Comparison of ENCODE assay signal across 10 cellular contexts in genomic region chr11:47354913-47355282, GRCh38. TPM values are rescaled to one million over a fixed set of nuclear protein-coding genes. Genes with fewer than 3 reads are reported as not detected.
DNase-seq lines count a peak whose midpoint lies in the region; ATAC-seq, FAIRE-seq and TF ChIP-seq lines count a peak whose summit lies in the region.
"Had no signal": no experiment of that assay in that cellular context is flagged by ENCODE, and none has a peak within 500 bp of the region (broad histone marks: within the 10 kb centered on the region; RNA-seq: fewer than 3 reads in every experiment).

No MANE protein-coding gene starts in this region.

- H3K4ac ChIP-seq in IMR-90 (ENCODE audit: low read depth, low read length): 0 out of 2 replicates have a peak overlapping the region, but pooled peaks have one; percentile 32

- no peak overlapping the region for H3K14ac ChIP-seq in IMR-90 (replicated peaks; ENCODE audit: low read depth, low read length)

- H2BK15ac ChIP-seq in IMR-90 (ENCODE audit: low read depth, low read length): no peak overlapping the region

- H3K27ac ChIP-seq in IMR-90 (ENCODE audit: insufficient read depth, low read length) (no peak overlapping the region), duodenal mucosa (ENCODE audit: low read depth, low read length) (no peak overlapping the region), HepG2 (ENCODE audit: extremely low read length, insufficient read depth, low read length) (no peak overlapping the region), subcutaneous abdominal adipose tissue (ENCODE audit: low read depth, low read length) (no peak overlapping the region)

- no peaks in the 10 kb centered on the region for H3K79me2 ChIP-seq in HepG2 (ENCODE audit: insufficient read depth, low read length)

- H4K5ac ChIP-seq in IMR-90 (ENCODE audit: low read depth, low read length): peak overlapping the region; percentile 42; the same call in 1 of the 2 replicates

- H3K27me3 ChIP-seq in IMR-90 (ENCODE audit: control insufficient read depth, insufficient read depth, low read length) (no peaks in the 10 kb centered on the region), duodenal mucosa (ENCODE audit: control insufficient read depth in 1 of 2, insufficient read depth in 2 of 2, low read length in 2 of 2) (no peaks in the 10 kb centered on the region), HepG2 (ENCODE audit: control insufficient read depth in 1 of 2, insufficient read depth in 2 of 2, low read length in 2 of 2) (peaks cover 6 to 34% of the 10 kb centered on the region in 2 experiments; a peak in 3 of 5 replicates), subcutaneous abdominal adipose tissue (ENCODE audit: control insufficient read depth in 5 of 5, insufficient read depth in 4 of 5, low read length in 5 of 5) (no peaks in the 10 kb centered on the region)

- no peaks in the 10 kb centered on the region for H3K4me1 ChIP-seq in IMR-90 (ENCODE audit: control insufficient read depth, insufficient read depth, low read length)
- H3K4me1 ChIP-seq in duodenal mucosa (ENCODE audit: control insufficient read depth in 1 of 2, insufficient read depth in 2 of 2, low read length in 2 of 2): peaks cover 2 to 3% of the 10 kb centered on the region in 2 donors
- H3K4me1 ChIP-seq in HepG2 (ENCODE audit: insufficient read depth, low read length): peaks cover 64% of the 10 kb centered on the region
- peaks cover 0 to 18% (median 5%) of the 10 kb centered on the region in 5 donors for H3K4me1 ChIP-seq in subcutaneous abdominal adipose tissue (ENCODE audit: control insufficient read depth in 5 of 5, insufficient read depth in 5 of 5, low read length in 5 of 5)

- no peak overlapping the region for H3K56ac ChIP-seq in IMR-90 (ENCODE audit: extremely low read depth, insufficient read depth, low read length)

- H3K9me1 ChIP-seq in IMR-90 (ENCODE audit: insufficient read depth, low read length): peaks cover 20% of the 10 kb centered on the region

- no peak overlapping the region for H3K18ac ChIP-seq in IMR-90 (ENCODE audit: low read depth, low read length)

- H4K8ac ChIP-seq in IMR-90 (ENCODE audit: low read depth in 2 of 2, low read length in 2 of 2): peak overlapping the region in 1 of 2 experiments; percentile 56; a peak in 1 of 4 replicates

- no peaks in the 10 kb centered on the region for H3K36me3 ChIP-seq in IMR-90 (ENCODE audit: control insufficient read depth, insufficient read depth, low read length)
- H3K36me3 ChIP-seq in duodenal mucosa (ENCODE audit: control insufficient read depth in 1 of 2, insufficient read depth in 2 of 2, low read length in 2 of 2): no peaks in the 10 kb centered on the region
- H3K36me3 ChIP-seq in HepG2 (replicated peaks in 1 of 2; ENCODE audit: control insufficient read depth in 1 of 2, insufficient read depth in 2 of 2, low read length in 2 of 2): no peaks in the 10 kb centered on the region
- H3K36me3 ChIP-seq in subcutaneous abdominal adipose tissue (ENCODE audit: control insufficient read depth in 5 of 5, insufficient read depth in 5 of 5, low read length in 5 of 5): peaks cover 0 to 30% (median 6%) of the 10 kb centered on the region in 5 donors

- no peak overlapping the region for H2BK20ac ChIP-seq in IMR-90 (ENCODE audit: low read depth, low read length)

- H3K4me2 ChIP-seq in IMR-90 (ENCODE audit: low read depth, low read length) (no peak overlapping the region), HepG2 (ENCODE audit: low read depth, low read length) (peak overlapping the region; percentile 84)

- H3K79me1 ChIP-seq in IMR-90 (ENCODE audit: low read depth in 1 of 2, low read length in 2 of 2): peaks cover 0 to 2% of the 10 kb centered on the region in 2 experiments; a peak in 1 of 4 replicates

- H4K20me1 ChIP-seq in IMR-90 (ENCODE audit: insufficient read depth, low read length) (no peaks in the 10 kb centered on the region), HepG2 (ENCODE audit: insufficient read depth, low read length) (no peaks in the 10 kb centered on the region)

- 0 out of 2 replicates have a peak overlapping the region, but pooled peaks have one; percentile 49 for H3K23ac ChIP-seq in IMR-90 (ENCODE audit: low read depth, low read length)

- BruUV-seq in IMR-90 (replicated peaks; lab: Mats Ljungman, UMichigan) (no TSS peak), HepG2 (replicated peaks; lab: Mats Ljungman, UMichigan) (no TSS peak)

- DNase-seq in IMR-90 (no peak), HepG2 (ENCODE audit: low spot score) (no peak), GF-D8 (lab: John Stamatoyannopoulos, UW) (no peak)
- DNase-seq in activated CD4-positive, alpha-beta T cell treated with anti-CD3 and anti-CD28 coated beads, Interleukin-2, amount 50 U/mL, for 48 hours: no peak
- no peak for DNase-seq in activated naive CD4-positive, alpha-beta T cell treated with Interleukin-2 at 50 U/mL for 16 hours
- DNase-seq: naive B cell had no signal

- peak overlapping the region; percentile 92 for H2AK9ac ChIP-seq in IMR-90 (replicated peaks; ENCODE audit: low read depth, low read length, poor library complexity)

- no peak overlapping the region for H2BK5ac ChIP-seq in IMR-90 (ENCODE audit: low read depth, low read length, poor library complexity, severe bottlenecking)

- TF ChIP-seq POLR2A in IMR-90 (IDR thresholded peaks at IDR 0.05; ENCODE audit: low read depth, low read length) (no peak), HepG2 (IDR thresholded peaks at IDR 0.05; ENCODE audit: insufficient read depth in 1 of 2, low read depth in 2 of 2, low read length in 2 of 2) (no peak)

- no peak overlapping the region for H2AK5ac ChIP-seq in IMR-90 (ENCODE audit: low read depth, low read length)

- ATAC-seq in IMR-90 (ENCODE audit: low read depth) (peak; percentile 64), HepG2 (peak; percentile 68), GM21825 (IDR thresholded peaks at IDR 0.05; ENCODE audit: unreplicated experiment) (no peak)

- H2BK120ac ChIP-seq in IMR-90 (ENCODE audit: low read depth, low read length): no peak overlapping the region

- H4K91ac ChIP-seq in IMR-90 (ENCODE audit: insufficient read depth, low read depth, low read length): no peak overlapping the region

- TF ChIP-seq RAD21 in IMR-90 (IDR thresholded peaks at IDR 0.05; ENCODE audit: low read length) (no peak), HepG2 (CRISPR knock-in tag; IDR thresholded peaks at IDR 0.05) (no peak)

- H2AFZ ChIP-seq in IMR-90 (replicated peaks; ENCODE audit: low read length, poor library complexity) (peak overlapping the region; percentile 88), HepG2 (ENCODE audit: low read length) (peak overlapping the region; percentile 34)

- TF ChIP-seq EP300 in HepG2 (IDR thresholded peaks at IDR 0.05; ENCODE audit: low read depth in 2 of 2, low read length in 2 of 2): no peak
- TF ChIP-seq EP300 in HepG2 (CRISPR knock-in tag; IDR thresholded peaks at IDR 0.05; ENCODE audit: borderline replicate concordance): no peak

- dilution Hi-C loops in IMR-90 (cut with HindIII; ENCODE audit: low sequenced_read_pairs, unreplicated experiment): no loop called here

- H3K9me3 ChIP-seq in IMR-90 (ENCODE audit: control insufficient read depth, insufficient read depth, low read length) (no peaks in the 10 kb centered on the region), duodenal mucosa (ENCODE audit: control insufficient read depth in 1 of 2, low read length in 2 of 2) (no peaks in the 10 kb centered on the region), HepG2 (ENCODE audit: low read length) (no peaks in the 10 kb centered on the region), subcutaneous abdominal adipose tissue (ENCODE audit: control insufficient read depth in 5 of 5, low read length in 5 of 5) (no peaks in the 10 kb centered on the region)

- POLR2A ChIA-PET in IMR-90 (lab: Charles Lee; ENCODE audit: unreplicated experiment): no interaction called here
- POLR2A ChIA-PET in HepG2 (lab: Yijun Ruan, JAX): no interaction called here

- CTCF ChIA-PET in IMR-90 (lab: Yijun Ruan, JAX) (interaction anchor here (0.6 to 1.3 kb wide), 8 partner anchors 17 to 185 kb away, joined by 3 to 5 read pairs (median 4); partner anchors contain the start of gene ACP2), HepG2 (lab: Yijun Ruan, JAX; ENCODE audit: low intra/inter-chr PET ratio, low total read pairs) (interaction anchor here (1.3 to 2.3 kb wide), 4 partner anchors 96 to 193 kb away, joined by 9 to 20 read pairs (median 12); partner anchors contain the start of genes ARFGAP2 and NR1H3)

- H3K4me3 ChIP-seq in IMR-90 (ENCODE audit: insufficient read depth, low read depth, low read length): no peak overlapping the region
- H3K4me3 ChIP-seq in duodenal mucosa (ENCODE audit: low read depth in 1 of 2, low read length in 2 of 2): peak overlapping the region; percentile 21 to 56
- H3K4me3 ChIP-seq in HepG2 (replicated peaks in 1 of 3; ENCODE audit: insufficient read depth in 1 of 3, low read depth in 2 of 3, low read length in 3 of 3): peak overlapping the region; percentile 54 to 72 (median 66)
- peak overlapping the region in 4 of 5 donors; percentile 36 to 50 (median 42) for H3K4me3 ChIP-seq in subcutaneous abdominal adipose tissue (ENCODE audit: low read depth in 1 of 5, low read length in 5 of 5)

- FAIRE-seq in HepG2 (lab: Jason Lieb, UNC): no peak

- 9% methylated on average over 15 of the region's 32 CpGs; no CpG with 5 or more reads in 1 of the 2 experiments for WGBS in IMR-90 (ENCODE audit: extremely low coverage in 2 of 2, insufficient read length in 1 of 2), 2 experiments
- 0% methylated on average over 5 of the region's 32 CpGs for WGBS in HepG2 (ENCODE audit: low lambda C conversion rate)

- no peak overlapping the region for H3K9ac ChIP-seq in IMR-90 (ENCODE audit: low read depth, low read length)
- H3K9ac ChIP-seq in duodenal mucosa (ENCODE audit: low read depth in 1 of 2, low read length in 2 of 2): no peak overlapping the region
- 0 out of 2 replicates have a peak overlapping the region, but pooled peaks have one; percentile 29 for H3K9ac ChIP-seq in HepG2 (ENCODE audit: insufficient read depth, low read depth, low read length)
- H3K9ac ChIP-seq in subcutaneous abdominal adipose tissue (ENCODE audit: low read length in 5 of 5): peak overlapping the region in 1 of 5 donors; percentile 36

- intact Hi-C loops in IMR-90 (cut with micrococcal nuclease) (loop anchor here (1.0 to 2.0 kb wide), 4 partner anchors 84 to 178 kb away; partner anchors contain the start of gene MADD), HepG2 (cut with micrococcal nuclease; ENCODE audit: unreplicated experiment) (loop anchor here (1.0 to 5.0 kb wide), 4 partner anchors 86 to 257 kb away; no protein-coding TSS in a partner anchor)

- no peak for TF ChIP-seq CTCF in IMR-90 (conservative IDR thresholded peaks at IDR 0.05; ENCODE audit: low read depth, low read length)
- TF ChIP-seq CTCF in HepG2 (CRISPR knock-in tag; IDR thresholded peaks at IDR 0.05): no peak

- in situ Hi-C loops in IMR-90 (cut with MboI; ENCODE audit: low sequenced_read_pairs) (loop anchor here (25.0 kb wide), 1 partner anchor 468 kb away; no protein-coding TSS in a partner anchor), HepG2 (cut with HindIII; ENCODE audit: extremely low pct_ligation_motif_present, low pct_unique_long_range_greater_than_20kb) (loop anchor here (5.0 kb wide), 1 partner anchor 178 kb away; the partner anchor contains the start of gene ARFGAP2)

RNA-seq across cellular contexts. Expression of gene MYBPC3, which starts 2.4 kb away (rescaled TPM):
- total RNA-seq in IMR-90 (2012; rRNA removed) (not detected in 2 replicates), HepG2 (2016; rRNA removed; fragmentation: Illumina TruSeq; extraction: Trizol) (not detected in 2 replicates)
- polyA plus RNA-seq in IMR-90 (2012; rRNA removed) (not detected in 2 replicates), HepG2 (2011; rRNA removed) (0.01 TPM in 1 of 2 replicates, not detected in the other)
- polyA plus RNA-seq in IMR-90 (2012; cell fraction: cytosol; rRNA removed): not detected in 2 replicates
- not detected in 2 replicates for polyA plus RNA-seq in IMR-90 (2012; cell fraction: nucleus; rRNA removed; ENCODE audit: low replicate concordance)
- not detected in 2 replicates for total RNA-seq in HepG2 (2016; cell fraction: cytosol; rRNA removed; fragmentation: Illumina TruSeq; extraction: Trizol; ENCODE audit: low read depth)
- not detected in 2 replicates for total RNA-seq in HepG2 (2016; cell fraction: insoluble cytoplasmic fraction; rRNA removed; fragmentation: Illumina TruSeq; extraction: Trizol)
- not detected in 2 replicates for total RNA-seq in HepG2 (2016; cell fraction: membrane; rRNA removed; fragmentation: Illumina TruSeq; extraction: Trizol)
- total RNA-seq in HepG2 (2016; cell fraction: nucleus; rRNA removed; fragmentation: Illumina TruSeq; extraction: Trizol): not detected in 2 replicates
- not detected in 2 replicates for polyA plus RNA-seq in HepG2 (2011; cell fraction: cytosol; rRNA removed)
- polyA plus RNA-seq in HepG2 (2011; cell fraction: nucleus; rRNA removed): not detected in 2 replicates
- not detected in 2 replicates for polyA plus RNA-seq in HepG2 (2012)
- not detected in 2 replicates for polyA plus RNA-seq in HepG2 (2016; cell fraction: cytosol; fragmentation: Illumina TruSeq; extraction: Trizol; ENCODE audit: low read depth)
- polyA plus RNA-seq in HepG2 (2016; cell fraction: insoluble cytoplasmic fraction; fragmentation: Illumina TruSeq; extraction: Trizol; ENCODE audit: low read depth): not detected in 2 replicates
- polyA plus RNA-seq in HepG2 (2016; cell fraction: membrane; fragmentation: Illumina TruSeq; extraction: Trizol; ENCODE audit: low read depth): not detected in 2 replicates
- polyA plus RNA-seq in HepG2 (2016; cell fraction: nucleus; fragmentation: Illumina TruSeq; extraction: Trizol; ENCODE audit: insufficient read depth, low read depth): not detected in 2 replicates
- polyA minus RNA-seq in HepG2 (2011; rRNA and poly(A)+ RNA removed; ENCODE audit: low replicate concordance): not detected in 2 replicates
- polyA minus RNA-seq in HepG2 (2011; cell fraction: cytosol; rRNA and poly(A)+ RNA removed): not detected in 2 replicates
- polyA minus RNA-seq in HepG2 (2011; cell fraction: nucleus; rRNA and poly(A)+ RNA removed): not detected in 2 replicates
- total RNA-seq: RPMI7951 had no signal

RNA-seq across cellular contexts. Expression of gene SPI1, which starts 23.4 kb away (rescaled TPM):
- total RNA-seq in IMR-90 (2012; rRNA removed) (not detected in 2 replicates), HepG2 (2016; rRNA removed; fragmentation: Illumina TruSeq; extraction: Trizol) (not detected in 2 replicates)
- polyA plus RNA-seq in IMR-90 (2012; rRNA removed) (not detected in 2 replicates), HepG2 (2011; rRNA removed) (not detected in 2 replicates)
- polyA plus RNA-seq in IMR-90 (2012; cell fraction: cytosol; rRNA removed): 0.03 TPM in 1 of 2 replicates, not detected in the other
- polyA plus RNA-seq in IMR-90 (2012; cell fraction: nucleus; rRNA removed; ENCODE audit: low replicate concordance): not detected in 2 replicates
- total RNA-seq in HepG2 (2016; cell fraction: cytosol; rRNA removed; fragmentation: Illumina TruSeq; extraction: Trizol; ENCODE audit: low read depth): not detected in 2 replicates
- not detected in 2 replicates for total RNA-seq in HepG2 (2016; cell fraction: insoluble cytoplasmic fraction; rRNA removed; fragmentation: Illumina TruSeq; extraction: Trizol)
- not detected in 2 replicates for total RNA-seq in HepG2 (2016; cell fraction: membrane; rRNA removed; fragmentation: Illumina TruSeq; extraction: Trizol)
- total RNA-seq in HepG2 (2016; cell fraction: nucleus; rRNA removed; fragmentation: Illumina TruSeq; extraction: Trizol): not detected in 2 replicates
- polyA plus RNA-seq in HepG2 (2011; cell fraction: cytosol; rRNA removed): not detected in 2 replicates
- polyA plus RNA-seq in HepG2 (2011; cell fraction: nucleus; rRNA removed): not detected in 2 replicates
- polyA plus RNA-seq in HepG2 (2012): not detected in 2 replicates
- polyA plus RNA-seq in HepG2 (2016; cell fraction: cytosol; fragmentation: Illumina TruSeq; extraction: Trizol; ENCODE audit: low read depth): not detected in 2 replicates
- not detected in 2 replicates for polyA plus RNA-seq in HepG2 (2016; cell fraction: insoluble cytoplasmic fraction; fragmentation: Illumina TruSeq; extraction: Trizol; ENCODE audit: low read depth)
- not detected in 2 replicates for polyA plus RNA-seq in HepG2 (2016; cell fraction: membrane; fragmentation: Illumina TruSeq; extraction: Trizol; ENCODE audit: low read depth)
- not detected in 2 replicates for polyA plus RNA-seq in HepG2 (2016; cell fraction: nucleus; fragmentation: Illumina TruSeq; extraction: Trizol; ENCODE audit: insufficient read depth, low read depth)
- polyA minus RNA-seq in HepG2 (2011; rRNA and poly(A)+ RNA removed; ENCODE audit: low replicate concordance): 0.61 and 0.70 TPM in 2 replicates
- not detected in 2 replicates for polyA minus RNA-seq in HepG2 (2011; cell fraction: cytosol; rRNA and poly(A)+ RNA removed)
- not detected in 2 replicates for polyA minus RNA-seq in HepG2 (2011; cell fraction: nucleus; rRNA and poly(A)+ RNA removed)
- total RNA-seq: RPMI7951 had no signal

RNA-seq across cellular contexts. Expression of gene SLC39A13, which starts 53.5 kb away (rescaled TPM):
- total RNA-seq in IMR-90 (2012; rRNA removed): 29.2 and 32.4 TPM in 2 replicates
- 144 and 164 TPM in 2 replicates for polyA plus RNA-seq in IMR-90 (2012; rRNA removed)
- 96.1 and 190 TPM in 2 replicates for polyA plus RNA-seq in IMR-90 (2012; cell fraction: cytosol; rRNA removed)
- 451 and 1,131 TPM in 2 replicates for polyA plus RNA-seq in IMR-90 (2012; cell fraction: nucleus; rRNA removed; ENCODE audit: low replicate concordance)
- total RNA-seq in HepG2 (2016; rRNA removed; fragmentation: Illumina TruSeq; extraction: Trizol): 7.2 and 15.3 TPM in 2 replicates
- total RNA-seq in HepG2 (2016; cell fraction: cytosol; rRNA removed; fragmentation: Illumina TruSeq; extraction: Trizol; ENCODE audit: low read depth): 5.8 and 6.7 TPM in 2 replicates
- total RNA-seq in HepG2 (2016; cell fraction: insoluble cytoplasmic fraction; rRNA removed; fragmentation: Illumina TruSeq; extraction: Trizol): 5.9 and 15.1 TPM in 2 replicates
- total RNA-seq in HepG2 (2016; cell fraction: membrane; rRNA removed; fragmentation: Illumina TruSeq; extraction: Trizol): 12.4 and 12.8 TPM in 2 replicates
- 13.7 and 15.1 TPM in 2 replicates for total RNA-seq in HepG2 (2016; cell fraction: nucleus; rRNA removed; fragmentation: Illumina TruSeq; extraction: Trizol)
- polyA plus RNA-seq in HepG2 (2011; rRNA removed): 30.5 and 40.7 TPM in 2 replicates
- 23.0 and 34.8 TPM in 2 replicates for polyA plus RNA-seq in HepG2 (2011; cell fraction: cytosol; rRNA removed)
- 143 and 176 TPM in 2 replicates for polyA plus RNA-seq in HepG2 (2011; cell fraction: nucleus; rRNA removed)
- polyA plus RNA-seq in HepG2 (2012): 13.2 and 20.5 TPM in 2 replicates
- 9.4 and 9.7 TPM in 2 replicates for polyA plus RNA-seq in HepG2 (2016; cell fraction: cytosol; fragmentation: Illumina TruSeq; extraction: Trizol; ENCODE audit: low read depth)
- 6.9 and 7.7 TPM in 2 replicates for polyA plus RNA-seq in HepG2 (2016; cell fraction: insoluble cytoplasmic fraction; fragmentation: Illumina TruSeq; extraction: Trizol; ENCODE audit: low read depth)
- 11.6 and 15.3 TPM in 2 replicates for polyA plus RNA-seq in HepG2 (2016; cell fraction: membrane; fragmentation: Illumina TruSeq; extraction: Trizol; ENCODE audit: low read depth)
- polyA plus RNA-seq in HepG2 (2016; cell fraction: nucleus; fragmentation: Illumina TruSeq; extraction: Trizol; ENCODE audit: insufficient read depth, low read depth): 31.2 and 34.6 TPM in 2 replicates
- 14.8 and 27.8 TPM in 2 replicates for polyA minus RNA-seq in HepG2 (2011; rRNA and poly(A)+ RNA removed; ENCODE audit: low replicate concordance)
- polyA minus RNA-seq in HepG2 (2011; cell fraction: cytosol; rRNA and poly(A)+ RNA removed): 8.2 and 8.5 TPM in 2 replicates
- polyA minus RNA-seq in HepG2 (2011; cell fraction: nucleus; rRNA and poly(A)+ RNA removed): 15.2 and 17.7 TPM in 2 replicates
